6 cellular contexts compared by ENCODE assay signal in genomic region chr6:31740397-31741223, GRCh38. TPM values are rescaled to one million over a fixed set of nuclear protein-coding genes. Genes with fewer than 3 reads are reported as not detected.
DNase-seq lines count a peak whose midpoint lies in the region; ATAC-seq, FAIRE-seq and TF ChIP-seq lines count a peak whose summit lies in the region.

No MANE protein-coding gene starts in this region.

- H3K27ac ChIP-seq in SU-DHL-6 (ENCODE audit: low read depth, low read length), result peak overlapping the region; percentile 86
- H3K27ac ChIP-seq in keratinocyte (ENCODE audit: control insufficient read depth, insufficient read depth, low read length), result peak overlapping the region; percentile 83

- no peaks in the 10 kb centered on the region for H4K20me1 ChIP-seq in SU-DHL-6 (ENCODE audit: low read depth, low read length)
- H4K20me1 ChIP-seq in keratinocyte (ENCODE audit: control insufficient read depth, extremely low read depth, insufficient read depth, low read length), result no peaks in the 10 kb centered on the region

- H3K27me3 ChIP-seq in SU-DHL-6 (ENCODE audit: low read length) (no peaks in the 10 kb centered on the region), keratinocyte (ENCODE audit: control insufficient read depth, extremely low read depth, insufficient read depth, low read length) (no peaks in the 10 kb centered on the region)

- ATAC-seq in GM21515 (IDR thresholded peaks at IDR 0.05; ENCODE audit: unreplicated experiment) (peak; percentile 1), GM18861 (IDR thresholded peaks at IDR 0.05; ENCODE audit: unreplicated experiment) (no peak)

- H3K4me2 ChIP-seq in SU-DHL-6 (ENCODE audit: low read depth, low read length, poor library complexity, severe bottlenecking) (peak overlapping the region; percentile 82), keratinocyte (ENCODE audit: control insufficient read depth, extremely low read depth, insufficient read depth, low read depth, low read length) (peak overlapping the region; percentile 81)

- H3K9me2 ChIP-seq in SU-DHL-6 (replicated peaks; ENCODE audit: insufficient read depth, low read length), result no peaks in the 10 kb centered on the region

- TF ChIP-seq CTCF in SU-DHL-6 (IDR thresholded peaks at IDR 0.05; ENCODE audit: insufficient read depth, low read length, poor library complexity, severe bottlenecking), result no peak
- no peak for TF ChIP-seq CTCF in keratinocyte (optimal IDR thresholded peaks at IDR 0.05 in 1 of 3, IDR thresholded peaks at IDR 0.05 in 1 of 3, conservative IDR thresholded peaks at IDR 0.05 in 1 of 3; ENCODE audit: extremely low read depth in 1 of 3, insufficient read depth in 2 of 3, low read length in 3 of 3)

- dilution Hi-C loops in keratinocyte (cut with MboI; ENCODE audit: extremely low pct_ligation_motif_present, low sequenced_read_pairs), result no loop called here

- DNase-seq in keratinocyte (ENCODE audit: low read depth, low spot score) (no peak), NCI-H69 (lab: John Stamatoyannopoulos, UW) (no peak)
- DNase-seq in activated effector memory CD4-positive, alpha-beta T cell treated with Interleukin-2 at 50 U/mL for 16 hours, result no peak

- H3K4me3 ChIP-seq in SU-DHL-6 (ENCODE audit: insufficient read depth, low read length, poor library complexity, severe bottlenecking) (peak overlapping the region; percentile 78), keratinocyte (ENCODE audit: control insufficient read depth in 2 of 3, extremely low read depth in 1 of 3, insufficient read depth in 2 of 3, low read depth in 1 of 3, low read length in 3 of 3) (peak overlapping the region; percentile 72 to 88 (median 87))

- H2AFZ ChIP-seq in SU-DHL-6 (ENCODE audit: low read depth, low read length, severe bottlenecking) (peak overlapping the region; percentile 8), keratinocyte (ENCODE audit: control insufficient read depth, low read length) (peak overlapping the region; percentile 87)

- H3K36me3 ChIP-seq in SU-DHL-6 (ENCODE audit: low read length), result peaks cover 17% of the 10 kb centered on the region
- peaks cover 2 to 17% of the 10 kb centered on the region in 2 experiments for H3K36me3 ChIP-seq in keratinocyte (ENCODE audit: control insufficient read depth in 2 of 2, extremely low read depth in 1 of 2, insufficient read depth in 2 of 2, low read length in 2 of 2)

- H3F3A ChIP-seq in SU-DHL-6 (ENCODE audit: insufficient read depth), result peaks cover 54% of the 10 kb centered on the region

- H3K9ac ChIP-seq in SU-DHL-6 (ENCODE audit: low read length) (peak overlapping the region; percentile 90), keratinocyte (ENCODE audit: control insufficient read depth, extremely low read depth, insufficient read depth, low read length) (peak overlapping the region; percentile 88)

- peaks cover 26% of the 10 kb centered on the region for H3K4me1 ChIP-seq in keratinocyte (ENCODE audit: control insufficient read depth, extremely low read depth, insufficient read depth, low read length)

- no peak for FAIRE-seq in keratinocyte (lab: Jason Lieb, UNC)

- H3K79me2 ChIP-seq in SU-DHL-6 (ENCODE audit: insufficient read depth, low read length) (peaks cover 25% of the 10 kb centered on the region), keratinocyte (ENCODE audit: control insufficient read depth, insufficient read depth, low read length) (peaks cover 13% of the 10 kb centered on the region)

- no peaks in the 10 kb centered on the region for H3K9me1 ChIP-seq in keratinocyte (ENCODE audit: control insufficient read depth, extremely low read depth, insufficient read depth, low read length)

- H3K9me3 ChIP-seq in SU-DHL-6 (ENCODE audit: insufficient read depth, low read length), result no peaks in the 10 kb centered on the region
- H3K9me3 ChIP-seq in keratinocyte (ENCODE audit: control insufficient read depth, low read depth, low read length), result no peaks in the 10 kb centered on the region

RNA-seq across cellular contexts. Expression of gene MSH5, which starts 0.8 kb away (rescaled TPM):
- 9.4 to 14.8 TPM (median 11.4 TPM) in 3 replicates for polyA plus RNA-seq in keratinocyte
- 3.5 TPM for polyA plus RNA-seq in keratinocyte (2011; ENCODE audit: low read depth)
- 2.8 and 3.0 TPM in 2 replicates for polyA plus RNA-seq in keratinocyte (2011; cell fraction: cytosol; rRNA removed)
- polyA plus RNA-seq in keratinocyte (2011; cell fraction: nucleus; rRNA removed), result 70.2 and 88.1 TPM in 2 replicates
- polyA plus RNA-seq in keratinocyte (2012; ENCODE audit: low replicate concordance), result 5.7 and 8.1 TPM in 2 replicates
- polyA minus RNA-seq in keratinocyte, result 11.4 to 26.0 TPM (median 11.9 TPM) in 3 replicates
- polyA minus RNA-seq in keratinocyte (2011; cell fraction: cytosol; rRNA and poly(A)+ RNA removed), result 4.6 TPM
- polyA minus RNA-seq in keratinocyte (2011; cell fraction: nucleus; rRNA and poly(A)+ RNA removed), result 16.9 and 24.6 TPM in 2 replicates

RNA-seq across cellular contexts. Expression of gene CLIC1, which starts 4.3 kb away (rescaled TPM):
- 759 to 873 TPM (median 832 TPM) in 3 replicates for polyA plus RNA-seq in keratinocyte
- polyA plus RNA-seq in keratinocyte (2011; ENCODE audit: low read depth), result 179 TPM
- polyA plus RNA-seq in keratinocyte (2011; cell fraction: cytosol; rRNA removed), result 745 and 872 TPM in 2 replicates
- 529 and 614 TPM in 2 replicates for polyA plus RNA-seq in keratinocyte (2011; cell fraction: nucleus; rRNA removed)
- polyA plus RNA-seq in keratinocyte (2012; ENCODE audit: low replicate concordance), result 410 and 713 TPM in 2 replicates
- 523 to 625 TPM (median 598 TPM) in 3 replicates for polyA minus RNA-seq in keratinocyte
- polyA minus RNA-seq in keratinocyte (2011; cell fraction: cytosol; rRNA and poly(A)+ RNA removed), result 418 TPM
- 155 and 178 TPM in 2 replicates for polyA minus RNA-seq in keratinocyte (2011; cell fraction: nucleus; rRNA and poly(A)+ RNA removed)

RNA-seq across cellular contexts. Expression of gene DDAH2, which starts 11.5 kb away (rescaled TPM):
- polyA plus RNA-seq in keratinocyte, result 3.0 to 6.7 TPM (median 3.1 TPM) in 3 replicates
- polyA plus RNA-seq in keratinocyte (2011; ENCODE audit: low read depth), result 9.8 TPM
- polyA plus RNA-seq in keratinocyte (2011; cell fraction: cytosol; rRNA removed), result 4.0 and 8.0 TPM in 2 replicates
- polyA plus RNA-seq in keratinocyte (2011; cell fraction: nucleus; rRNA removed), result 7.7 and 10.1 TPM in 2 replicates
- 5.5 and 20.4 TPM in 2 replicates for polyA plus RNA-seq in keratinocyte (2012; ENCODE audit: low replicate concordance)
- polyA minus RNA-seq in keratinocyte, result 1.6 to 5.6 TPM (median 2.6 TPM) in 3 replicates
- polyA minus RNA-seq in keratinocyte (2011; cell fraction: cytosol; rRNA and poly(A)+ RNA removed), result 4.0 TPM
- polyA minus RNA-seq in keratinocyte (2011; cell fraction: nucleus; rRNA and poly(A)+ RNA removed), result 1.2 and 2.5 TPM in 2 replicates

RNA-seq across cellular contexts. Expression of gene MPIG6B, which starts 17.4 kb away (rescaled TPM):
- 0.06 to 0.21 TPM (median 0.10 TPM) in 3 replicates for polyA plus RNA-seq in keratinocyte
- 0.19 TPM for polyA plus RNA-seq in keratinocyte (2011; ENCODE audit: low read depth)
- 0.06 and 0.12 TPM in 2 replicates for polyA plus RNA-seq in keratinocyte (2011; cell fraction: cytosol; rRNA removed)
- polyA plus RNA-seq in keratinocyte (2011; cell fraction: nucleus; rRNA removed), result 0.57 and 0.65 TPM in 2 replicates
- polyA plus RNA-seq in keratinocyte (2012; ENCODE audit: low replicate concordance), result 0.09 and 2.5 TPM in 2 replicates
- polyA minus RNA-seq in keratinocyte, result 0.20 TPM in 1 of 3 replicates, not detected in the others
- not detected for polyA minus RNA-seq in keratinocyte (2011; cell fraction: cytosol; rRNA and poly(A)+ RNA removed)
- not detected in 2 replicates for polyA minus RNA-seq in keratinocyte (2011; cell fraction: nucleus; rRNA and poly(A)+ RNA removed)

RNA-seq across cellular contexts. Expression of gene LY6G6C, which starts 19.1 kb away (rescaled TPM):
- polyA plus RNA-seq in keratinocyte, result 2.3 to 3.1 TPM (median 2.4 TPM) in 3 replicates
- polyA plus RNA-seq in keratinocyte (2011; ENCODE audit: low read depth), result 25.5 TPM
- polyA plus RNA-seq in keratinocyte (2011; cell fraction: cytosol; rRNA removed), result 2.8 and 4.9 TPM in 2 replicates
- polyA plus RNA-seq in keratinocyte (2011; cell fraction: nucleus; rRNA removed), result 5.9 and 7.2 TPM in 2 replicates
- 2.6 and 230 TPM in 2 replicates for polyA plus RNA-seq in keratinocyte (2012; ENCODE audit: low replicate concordance)
- polyA minus RNA-seq in keratinocyte, result 4.5 to 5.1 TPM (median 4.6 TPM) in 3 replicates
- polyA minus RNA-seq in keratinocyte (2011; cell fraction: cytosol; rRNA and poly(A)+ RNA removed), result not detected
- polyA minus RNA-seq in keratinocyte (2011; cell fraction: nucleus; rRNA and poly(A)+ RNA removed), result 3.0 and 6.8 TPM in 2 replicates
